In genomic region chr4:78864405-78865024, GRCh38 we compare ENCODE assay signal across 8 cellular contexts.
DNase-seq lines count a peak whose midpoint lies in the region; ATAC-seq and TF ChIP-seq lines count a peak whose summit lies in the region.

No MANE protein-coding gene starts in this region.

- peaks cover 5% of the 10 kb centered on the region for H3K36me3 Mint-ChIP-seq in progenitor cell of endocrine pancreas (ENCODE audit: insufficient read depth)

- ATAC-seq in HG03095 (IDR thresholded peaks at IDR 0.05; ENCODE audit: unreplicated experiment), result peak; percentile 45
- no peak for ATAC-seq in GM21447 (IDR thresholded peaks at IDR 0.05; ENCODE audit: unreplicated experiment)

- H3K9me3 Mint-ChIP-seq in progenitor cell of endocrine pancreas (ENCODE audit: low read depth), result no peaks in the 10 kb centered on the region

- peak overlapping the region; percentile 43 for H3K27ac Mint-ChIP-seq in progenitor cell of endocrine pancreas

- TF ChIP-seq CTCF in WI38 (IDR thresholded peaks at IDR 0.05; ENCODE audit: low read depth, low read length) (peak; percentile 28; the same call in 1 of the 2 replicates), progenitor cell of endocrine pancreas (IDR thresholded peaks at IDR 0.05; ENCODE audit: unreplicated experiment) (peak; percentile 88)

- no peaks in the 10 kb centered on the region for H3K27me3 Mint-ChIP-seq in progenitor cell of endocrine pancreas

- H3K4me3 Mint-ChIP-seq in progenitor cell of endocrine pancreas (ENCODE audit: low read depth), result no peak overlapping the region

- no peak overlapping the region for H3K4me3 ChIP-seq in WI38 (ENCODE audit: low read depth, low read length)

- H3K4me1 Mint-ChIP-seq in progenitor cell of endocrine pancreas (ENCODE audit: low read depth), result peaks cover 26% of the 10 kb centered on the region

- DNase-seq in activated gamma-delta T cell treated with Interleukin-2 at 50 U/mL for 16 hours (peak; percentile 4), activated gamma-delta T cell (lab: John Stamatoyannopoulos, UW) (no peak), NCI-H2171 (lab: John Stamatoyannopoulos, UW) (peak; percentile 38), globus pallidus (ENCODE audit: low spot score) (peak; percentile 68), progenitor cell of endocrine pancreas (ENCODE audit: low spot score, unreplicated experiment) (no peak)

Comparison
In these comparisons a context has a peak if more than half of its experiments do, and no peak if none do; other contexts are left out.
1. DNase-seq: peak in activated gamma-delta T cell treated with Interleukin-2 at 50 U/mL for 16 hours (single experiment), NCI-H2171 (single experiment) and globus pallidus (single experiment); none in activated gamma-delta T cell (single experiment) and progenitor cell of endocrine pancreas (single experiment).